In genomic region chr15:77991029-77991406, GRCh38 we compare ENCODE assay signal across 14 cellular contexts.
DNase-seq lines count a peak whose midpoint lies in the region; ATAC-seq and TF ChIP-seq lines count a peak whose summit lies in the region.
"Had no signal": no experiment of that assay in that cellular context is flagged by ENCODE, and none has a peak within 500 bp of the region (broad histone marks: within the 10 kb centered on the region; RNA-seq: fewer than 3 reads in every experiment).

No MANE protein-coding gene starts in this region.

- no peaks in the 10 kb centered on the region for H3K9me3 Mint-ChIP-seq in activated CD4-positive, alpha-beta T cell treated with anti-CD3 and anti-CD28 coated beads, Interleukin-2, amount 10 ng/mL, durations not matched to agents 24 days and 14 days
- H3K9me3 Mint-ChIP-seq in osteocyte (ENCODE audit: unreplicated experiment): no peaks in the 10 kb centered on the region
- H3K9me3 Mint-ChIP-seq: activated T-cell treated with anti-CD3 and anti-CD28 coated beads, Interleukin-2, amount 50 U/mL, for 24 hours; mesothelial cell of epicardium had no signal

- no peak for DNase-seq in activated CD4-positive, alpha-beta T cell treated with anti-CD3 and anti-CD28 coated beads, Interleukin-2, amount 10 ng/mL, durations not matched to agents 24 days and 14 days
- no peak for DNase-seq in activated CD4-positive, alpha-beta T cell treated with anti-CD3 and anti-CD28 coated beads, Interleukin-2, amount 50 U/mL, for 1 hour
- DNase-seq in body of pancreas: no peak
- DNase-seq in osteocyte (ENCODE audit: extremely low spot score, unreplicated experiment): no peak
- no peak for DNase-seq in upper lobe of left lung
- DNase-seq in erythroblast (lab: John Stamatoyannopoulos, UW): no peak
- no peak for DNase-seq in KG1 (lab: John Stamatoyannopoulos, UW)
- no peak for DNase-seq in T-helper 1 cell
- DNase-seq: 8988T; NCI-H345; stimulated activated CD4-positive, alpha-beta T cell treated with anti-CD3 and anti-CD28 coated beads, Interleukin-4, amount 100 ng/mL, for 24 hours had no signal

- no peaks in the 10 kb centered on the region for H3K9me3 ChIP-seq in body of pancreas
- H3K9me3 ChIP-seq in upper lobe of left lung: no peaks in the 10 kb centered on the region
- H3K9me3 ChIP-seq: prostate gland had no signal

- H3K27ac ChIP-seq in body of pancreas: peak overlapping the region; percentile 77 to 89 (median 83)
- H3K27ac ChIP-seq in upper lobe of left lung: peak overlapping the region; percentile 59 to 68 (median 62)
- H3K27ac ChIP-seq: prostate gland had no signal

- H3K27me3 Mint-ChIP-seq in activated CD4-positive, alpha-beta T cell treated with anti-CD3 and anti-CD28 coated beads, Interleukin-2, amount 10 ng/mL, durations not matched to agents 24 days and 14 days: no peaks in the 10 kb centered on the region
- no peaks in the 10 kb centered on the region for H3K27me3 Mint-ChIP-seq in osteocyte (ENCODE audit: unreplicated experiment)
- H3K27me3 Mint-ChIP-seq: activated T-cell treated with anti-CD3 and anti-CD28 coated beads, Interleukin-2, amount 50 U/mL, for 24 hours had no signal

- no peak for TF ChIP-seq EP300 in upper lobe of left lung (IDR thresholded peaks at IDR 0.05)

- TF ChIP-seq POLR2A in body of pancreas (IDR thresholded peaks at IDR 0.05) (no peak), upper lobe of left lung (IDR thresholded peaks at IDR 0.05) (no peak), erythroblast (IDR thresholded peaks at IDR 0.05; ENCODE audit: low read length) (no peak)

- 47 to 77% methylated on average over 6 to 12 of the region's 12 CpGs for WGBS in body of pancreas, 2 donors
- 85 to 87% methylated on average over 10 to 11 of the region's 12 CpGs for WGBS in upper lobe of left lung, 2 donors

- peaks cover 12% of the 10 kb centered on the region for H3K36me3 Mint-ChIP-seq in activated CD4-positive, alpha-beta T cell treated with anti-CD3 and anti-CD28 coated beads, Interleukin-2, amount 10 ng/mL, durations not matched to agents 24 days and 14 days (ENCODE audit: low read depth)
- H3K36me3 Mint-ChIP-seq in osteocyte (ENCODE audit: unreplicated experiment): no peaks in the 10 kb centered on the region
- H3K36me3 Mint-ChIP-seq: mesothelial cell of epicardium had no signal

- H3K4me3 Mint-ChIP-seq in activated CD4-positive, alpha-beta T cell treated with anti-CD3 and anti-CD28 coated beads, Interleukin-2, amount 10 ng/mL, durations not matched to agents 24 days and 14 days: no peak overlapping the region
- no peak overlapping the region for H3K4me3 Mint-ChIP-seq in osteocyte (ENCODE audit: unreplicated experiment)
- H3K4me3 Mint-ChIP-seq: activated T-cell treated with anti-CD3 and anti-CD28 coated beads, Interleukin-2, amount 50 U/mL, for 24 hours; mesothelial cell of epicardium had no signal

- TF ChIP-seq CTCF in body of pancreas (IDR thresholded peaks at IDR 0.05) (no peak), osteocyte (IDR thresholded peaks at IDR 0.05) (no peak), upper lobe of left lung (IDR thresholded peaks at IDR 0.05) (no peak)

- H3K4me1 ChIP-seq in body of pancreas (peaks cover 59% of the 10 kb centered on the region), upper lobe of left lung (peaks cover 21 to 35% (median 31%) of the 10 kb centered on the region in 4 donors)
- H3K4me1 ChIP-seq: prostate gland had no signal

- H3K4me3 ChIP-seq in body of pancreas (no peak overlapping the region), upper lobe of left lung (no peak overlapping the region)
- H3K4me3 ChIP-seq: prostate gland had no signal

- peaks cover 11% of the 10 kb centered on the region for H3K4me1 Mint-ChIP-seq in activated CD4-positive, alpha-beta T cell treated with anti-CD3 and anti-CD28 coated beads, Interleukin-2, amount 10 ng/mL, durations not matched to agents 24 days and 14 days
- H3K4me1 Mint-ChIP-seq in osteocyte (ENCODE audit: unreplicated experiment): peaks cover 65% of the 10 kb centered on the region

- peak overlapping the region; percentile 41 for H3K27ac Mint-ChIP-seq in activated CD4-positive, alpha-beta T cell treated with anti-CD3 and anti-CD28 coated beads, Interleukin-2, amount 10 ng/mL, durations not matched to agents 24 days and 14 days
- peak overlapping the region; percentile 52 for H3K27ac Mint-ChIP-seq in osteocyte (ENCODE audit: unreplicated experiment)

- ATAC-seq in body of pancreas (no peak), upper lobe of left lung (ENCODE audit: low FRiP score in 2 of 2) (no peak)

- H3K27me3 ChIP-seq in body of pancreas: no peaks in the 10 kb centered on the region
- H3K27me3 ChIP-seq in upper lobe of left lung: no peaks in the 10 kb centered on the region

- H3K36me3 ChIP-seq in body of pancreas (replicated peaks in 1 of 2; ENCODE audit: insufficient read depth in 1 of 2, low read depth in 2 of 2) (no peaks in the 10 kb centered on the region), upper lobe of left lung (peaks cover 0 to 11% (median 3%) of the 10 kb centered on the region in 4 donors)
- H3K36me3 ChIP-seq: prostate gland had no signal

- intact Hi-C loops in activated CD4-positive, alpha-beta T cell treated with anti-CD3 and anti-CD28 coated beads, Interleukin-2, amount 10 ng/mL, durations not matched to agents 24 days and 14 days (cut with micrococcal nuclease): no loop called here
- intact Hi-C loops in body of pancreas (cut with DNase I): no loop called here
